Comparison of ENCODE assay signal across 12 cellular contexts in the genomic region with DNA sequence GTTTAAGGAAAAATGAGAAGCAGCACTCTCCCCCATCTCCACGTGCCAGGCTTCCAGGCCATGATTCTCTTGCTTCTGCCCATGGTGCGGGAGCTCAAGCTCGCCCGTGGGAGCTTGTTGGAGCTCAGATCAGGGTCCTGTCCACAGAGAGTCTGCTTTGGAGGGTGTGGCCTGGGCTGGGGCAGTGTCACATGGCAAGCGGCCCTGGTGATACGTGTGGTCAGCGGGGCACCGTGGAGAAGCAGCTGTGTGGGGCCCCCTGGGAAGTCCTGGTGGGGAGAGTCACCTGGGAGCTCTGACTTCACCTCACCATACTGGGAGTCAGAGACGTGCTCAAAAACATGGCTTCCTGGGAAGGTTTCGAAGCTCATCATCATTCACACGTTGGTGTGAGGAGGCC.
"Had no signal": no experiment of that assay in that cellular context is flagged by ENCODE, and none has a peak within 500 bp of the region (broad histone marks: within the 10 kb centered on the region; RNA-seq: fewer than 3 reads in every experiment).

No MANE protein-coding gene starts in this region.

- ATAC-seq: activated CD4-positive, CD25-positive, alpha-beta regulatory T cell treated with anti-CD3 and anti-CD28 coated beads, Interleukin-2, amount 50 U/mL, for 24 hours; activated CD8-positive, alpha-beta T cell treated with anti-CD3 and anti-CD28 coated beads for 36 hours; activated naive CD4-positive, alpha-beta T cell treated with anti-CD3 and anti-CD28 coated beads, Interleukin-2, amount 50 U/mL, for 72 hours; esophagus mucosa had no signal

- H3K36me3 ChIP-seq: pancreas, transverse colon had no signal

- H3K4me1 ChIP-seq: pancreas had no signal

- DNase-seq: activated CD8-positive, alpha-beta T cell treated with anti-CD3 and anti-CD28 coated beads for 36 hours; activated T-cell treated with anti-CD3 and anti-CD28 coated beads for 4 hours; amygdala; cerebellar nuclear complex; mesendoderm; transverse colon had no signal

- H3K27me3 ChIP-seq: dorsolateral prefrontal cortex, pancreas, transverse colon had no signal

- H3K4me3 ChIP-seq: dorsolateral prefrontal cortex, pancreas, skin epidermis, transverse colon had no signal

- H3K27ac ChIP-seq: pancreas had no signal

- H3K9me3 ChIP-seq: pancreas, transverse colon had no signal
